ENCODE assay signal across 1 cellular context in genomic region chr5:97041239-97041638, GRCh38.
TF ChIP-seq lines count a peak whose summit lies in the region.

No MANE protein-coding gene starts in this region.

TF ChIP-seq in K562, 482 proteins besides CTCF, POLR2A, EP300 and RAD21 (continued from another document and continues in another):
- no peak for TF ChIP-seq USF1 (CRISPR knock-in tag; IDR thresholded peaks at IDR 0.05)
- no peak for TF ChIP-seq GABPA (tag; conservative IDR thresholded peaks at IDR 0.05; ENCODE audit: low read depth)
- peak; percentile 89 for TF ChIP-seq DDX20 (tag; IDR thresholded peaks at IDR 0.05; ENCODE audit: low read depth)
- 0 out of 2 replicates have a peak, but pooled peaks have one; percentile 54 for TF ChIP-seq ZNF23 (CRISPR knock-in tag; IDR thresholded peaks at IDR 0.05)
- TF ChIP-seq ZNF79 (CRISPR knock-in tag; IDR thresholded peaks at IDR 0.05; ENCODE audit: low read depth), result peak; percentile 84
- no peak for TF ChIP-seq MAFG (tag; conservative IDR thresholded peaks at IDR 0.05)
- no peak for TF ChIP-seq MIER1 (IDR thresholded peaks at IDR 0.05; ENCODE audit: low read depth)
- no peak for TF ChIP-seq POLR2AphosphoS2 (IDR thresholded peaks at IDR 0.05; ENCODE audit: low read length)
- TF ChIP-seq CREBBP (IDR thresholded peaks at IDR 0.05; ENCODE audit: low read depth, low read length), result no peak
- TF ChIP-seq DPF2 (IDR thresholded peaks at IDR 0.05), result peak; percentile 30; the same call in 1 of the 2 replicates
- TF ChIP-seq POLR2H (tag; IDR thresholded peaks at IDR 0.05; ENCODE audit: low read depth), result peak; percentile 74; the same call in 1 of the 2 replicates
- TF ChIP-seq PATZ1 (CRISPR knock-in tag; IDR thresholded peaks at IDR 0.05; ENCODE audit: borderline replicate concordance), result peak; percentile 69; the same call in 1 of the 2 replicates
- TF ChIP-seq NFIX (CRISPR knock-in tag; IDR thresholded peaks at IDR 0.05; ENCODE audit: low read depth), result peak; percentile 23; the same call in 1 of the 2 replicates
- no peak for TF ChIP-seq SMARCB1 (IDR thresholded peaks at IDR 0.05; ENCODE audit: insufficient read length, low read depth)
- TF ChIP-seq ERF (CRISPR knock-in tag; IDR thresholded peaks at IDR 0.05), result no peak
- TF ChIP-seq MEIS2 (IDR thresholded peaks at IDR 0.05; ENCODE audit: partially characterized antibody), result no peak
- 0 out of 2 replicates have a peak, but pooled peaks have one; percentile 27 for TF ChIP-seq MBD1 (CRISPR knock-in tag; IDR thresholded peaks at IDR 0.05)
- TF ChIP-seq PYGO2 (tag; IDR thresholded peaks at IDR 0.05), result peak; percentile 81
- 0 out of 4 replicates have a peak, but pooled peaks of 1 of the 2 experiments have one; percentile 29 for TF ChIP-seq FOXA3 (CRISPR knock-in tag; conservative IDR thresholded peaks at IDR 0.05 in 1 of 2, IDR thresholded peaks at IDR 0.05 in 1 of 2)
- 0 out of 4 replicates have a peak, but pooled peaks of 1 of the 2 experiments have one; percentile 23 for TF ChIP-seq ZNF318 (IDR thresholded peaks at IDR 0.05; ENCODE audit: borderline replicate concordance in 1 of 2, low read depth in 1 of 2)
- no peak for TF ChIP-seq ZNF699 (CRISPR knock-in tag; IDR thresholded peaks at IDR 0.05; ENCODE audit: insufficient replicate concordance)
- TF ChIP-seq MYBL2 (IDR thresholded peaks at IDR 0.05; ENCODE audit: low read depth), result no peak
- no peak for TF ChIP-seq MYBL2 (CRISPR knock-in tag; IDR thresholded peaks at IDR 0.05; ENCODE audit: borderline replicate concordance)
- no peak for TF ChIP-seq HMGXB4 (CRISPR knock-in tag; IDR thresholded peaks at IDR 0.05)
- 0 out of 4 replicates have a peak, but pooled peaks of 1 of the 2 experiments have one; percentile 32 for TF ChIP-seq MAZ (CRISPR knock-in tag; conservative IDR thresholded peaks at IDR 0.05 in 1 of 2, IDR thresholded peaks at IDR 0.05 in 1 of 2)
- no peak for TF ChIP-seq ETS1 (conservative IDR thresholded peaks at IDR 0.05; ENCODE audit: control insufficient read depth, low read depth, low read length)
- no peak; the same call in 1 of the 2 replicates for TF ChIP-seq ZKSCAN3 (CRISPR knock-in tag; IDR thresholded peaks at IDR 0.05)
- TF ChIP-seq CREB5 (CRISPR knock-in tag; IDR thresholded peaks at IDR 0.05), result peak; percentile 75; the same call in 1 of the 2 replicates
- 0 out of 2 replicates have a peak, but pooled peaks have one; percentile 50 for TF ChIP-seq ZNF165 (CRISPR knock-in tag; IDR thresholded peaks at IDR 0.05; ENCODE audit: borderline replicate concordance)
- TF ChIP-seq ATF3 (IDR thresholded peaks at IDR 0.05), result peak; percentile 82
- no peak for TF ChIP-seq ATF3 (CRISPR knock-in tag; conservative IDR thresholded peaks at IDR 0.05)
- TF ChIP-seq HOXB6 (CRISPR knock-in tag; IDR thresholded peaks at IDR 0.05; ENCODE audit: borderline replicate concordance), result 0 out of 2 replicates have a peak, but pooled peaks have one; percentile 74
- no peak for TF ChIP-seq NUFIP1 (IDR thresholded peaks at IDR 0.05; ENCODE audit: partially characterized antibody)
- no peak for TF ChIP-seq ZSCAN29 (IDR thresholded peaks at IDR 0.05)
- peak; percentile 94 for TF ChIP-seq ZBTB9 (CRISPR knock-in tag; IDR thresholded peaks at IDR 0.05)
- TF ChIP-seq FOXP4 (CRISPR knock-in tag; IDR thresholded peaks at IDR 0.05; ENCODE audit: borderline replicate concordance), result no peak
